ENCODE assay signal across 8 cellular contexts in the genomic region with DNA sequence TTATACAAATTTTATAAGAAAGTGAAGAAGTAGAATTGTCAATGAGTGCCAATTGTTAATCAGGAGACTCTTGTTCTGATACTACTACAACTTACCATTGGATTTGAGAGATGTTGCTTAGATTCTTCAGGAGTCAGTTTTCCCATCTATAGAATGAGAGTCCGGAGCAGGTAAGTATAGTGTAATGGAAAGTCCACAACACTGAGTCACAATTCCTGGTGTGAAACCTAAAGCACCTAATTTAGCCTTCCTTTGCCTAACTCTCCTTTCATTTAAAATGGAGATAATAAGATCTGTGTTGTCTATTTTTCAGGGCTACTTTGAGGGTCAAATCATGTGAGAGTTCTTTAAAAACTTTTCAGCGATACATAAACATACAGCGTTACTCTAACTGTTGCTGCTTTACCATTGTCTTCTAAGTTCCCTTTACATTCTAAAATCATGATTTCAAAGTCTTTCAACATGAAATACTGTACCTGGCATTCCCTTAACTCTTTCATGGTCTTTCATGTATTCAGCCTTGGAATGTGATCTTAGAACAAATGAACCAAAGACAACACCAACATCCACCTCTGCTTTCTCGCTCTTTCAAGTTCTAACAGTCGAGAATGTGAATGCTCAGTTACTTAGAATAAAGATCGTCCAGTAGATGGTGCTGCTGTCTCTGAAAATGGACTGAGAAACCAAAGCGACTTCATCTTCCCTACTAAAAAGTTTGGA.
DNase-seq lines count a peak whose midpoint lies in the region; ATAC-seq, FAIRE-seq and TF ChIP-seq lines count a peak whose summit lies in the region.

No MANE protein-coding gene starts in this region.

- ATAC-seq in GM19043 (IDR thresholded peaks at IDR 0.05; ENCODE audit: low read depth, unreplicated experiment): peak; percentile 84

- no peaks in the 10 kb centered on the region for H3K36me3 ChIP-seq in small intestine (ENCODE audit: control insufficient read depth in 2 of 2, insufficient read depth in 2 of 2, low read length in 2 of 2)

- no peak for FAIRE-seq in small intestine (lab: Jason Lieb, UNC)

- no peaks in the 10 kb centered on the region for H3K27me3 ChIP-seq in small intestine (ENCODE audit: control insufficient read depth in 2 of 2, insufficient read depth in 2 of 2, low read length in 2 of 2)

- 34 to 40% (median 35%) methylated on average over 7 of the region's 7 CpGs for WGBS in small intestine, 3 donors

- no peak overlapping the region for H3K4me3 ChIP-seq in foreskin fibroblast (ENCODE audit: low read depth in 1 of 2, low read length in 2 of 2)
- no peak overlapping the region for H3K4me3 ChIP-seq in small intestine (ENCODE audit: low read depth in 1 of 2, low read length in 2 of 2)

- no peaks in the 10 kb centered on the region for H3K9me3 ChIP-seq in small intestine (ENCODE audit: control insufficient read depth, low read depth)

- H3K4me1 ChIP-seq in small intestine (ENCODE audit: control insufficient read depth in 2 of 2, insufficient read depth in 1 of 2, low read depth in 1 of 2, low read length in 1 of 2): no peaks in the 10 kb centered on the region

- peak; percentile 82 for TF ChIP-seq CTCF in C4-2B (conservative IDR thresholded peaks at IDR 0.05)
- TF ChIP-seq CTCF in foreskin fibroblast (IDR thresholded peaks at IDR 0.05; ENCODE audit: low read depth, low read length): peak; percentile 46

- H3K27ac ChIP-seq in C4-2B: no peak overlapping the region
- no peak overlapping the region for H3K27ac ChIP-seq in small intestine (ENCODE audit: low read depth in 1 of 2, low read length in 1 of 2)

- DNase-seq in NAMALWA (ENCODE audit: low spot score): peak; percentile 65
- peak; percentile 70 for DNase-seq in SK-N-DZ (ENCODE audit: low spot score)
- peak; percentile 20 to 75 for DNase-seq in foreskin fibroblast
- peak; percentile 71 for DNase-seq in small intestine
- no peak for DNase-seq in ureter (ENCODE audit: low spot score)
- DNase-seq in activated CD4-positive, alpha-beta T cell treated with anti-CD3 and anti-CD28 coated beads, Interleukin-2, amount 50 U/mL, for 1 hour: no peak

Comparison
In these comparisons a context has a peak if more than half of its experiments do, and no peak if none do; other contexts are left out.
1. DNase-seq: peak in NAMALWA (single experiment), SK-N-DZ (single experiment), foreskin fibroblast (2 of 2) and small intestine (single experiment); none in ureter (single experiment) and activated CD4-positive, alpha-beta T cell treated with anti-CD3 and anti-CD28 coated beads, Interleukin-2, amount 50 U/mL, for 1 hour (single experiment).